ENCODE assay signal across 21 cellular contexts in genomic region chr2:6626406-6627012, GRCh38.
DNase-seq lines count a peak whose midpoint lies in the region; ATAC-seq and TF ChIP-seq lines count a peak whose summit lies in the region.
"Had no signal": no experiment of that assay in that cellular context is flagged by ENCODE, and none has a peak within 500 bp of the region (broad histone marks: within the 10 kb centered on the region; RNA-seq: fewer than 3 reads in every experiment).

No MANE protein-coding gene starts in this region.

- H3K4me1 Mint-ChIP-seq in chondrocyte (ENCODE audit: low read depth): peaks cover 21% of the 10 kb centered on the region
- H3K4me1 Mint-ChIP-seq in nephron progenitor cell: no peaks in the 10 kb centered on the region
- H3K4me1 Mint-ChIP-seq: CD8-positive, alpha-beta memory T cell had no signal

- TF ChIP-seq POLR2A in uterus (IDR thresholded peaks at IDR 0.05): no peak

- H3K4me1 ChIP-seq in RWPE2 (ENCODE audit: insufficient read depth, poor library complexity, severe bottlenecking) (no peaks in the 10 kb centered on the region), uterus (no peaks in the 10 kb centered on the region)

- in situ Hi-C loops in G401 (cut with HindIII; ENCODE audit: low sequenced_read_pairs): no loop called here

- no peaks in the 10 kb centered on the region for H3K36me3 ChIP-seq in RWPE2 (ENCODE audit: low read depth)
- H3K36me3 ChIP-seq in uterus: no peaks in the 10 kb centered on the region

- H3K27ac Mint-ChIP-seq in chondrocyte (ENCODE audit: unreplicated experiment) (peak overlapping the region; percentile 29), nephron progenitor cell (peak overlapping the region; percentile 25)
- H3K27ac Mint-ChIP-seq: CD8-positive, alpha-beta memory T cell; H9 had no signal

- no peaks in the 10 kb centered on the region for H3K9me3 ChIP-seq in RWPE2 (ENCODE audit: severe bottlenecking)
- no peaks in the 10 kb centered on the region for H3K9me3 ChIP-seq in uterus

- no peaks in the 10 kb centered on the region for H3K27me3 ChIP-seq in RWPE2 (ENCODE audit: insufficient read depth, poor library complexity, severe bottlenecking)
- no peaks in the 10 kb centered on the region for H3K27me3 ChIP-seq in uterus

- DNase-seq in EH (ENCODE audit: low read depth): peak; percentile 6
- no peak for DNase-seq in RWPE2 (ENCODE audit: low spot score)
- DNase-seq in chondrocyte (ENCODE audit: low spot score): no peak
- DNase-seq in nephron progenitor cell: no peak
- DNase-seq in G401 (ENCODE audit: low spot score): no peak
- no peak for DNase-seq in uterus
- no peak for DNase-seq in stimulated activated CD4-positive, alpha-beta T cell treated with anti-CD3 and anti-CD28 coated beads, Interleukin-4, amount 100 ng/mL, for 24 hours
- DNase-seq: CD8-positive, alpha-beta memory T cell; H9; KG1; NCI-H1092 treated with DMSO at 0.1 percent for 48 hours; NCI-H1436 treated with DMSO at 0.1 percent for 48 hours; NCI-H2029; NCI-H2227 treated with DMSO at 0.1 percent for 48 hours; NCI-H510A treated with DMSO at 0.1 percent for 48 hours; NCI-H774; NK-92 treated with Interleukin-12 subunit alpha and Interleukin-12 subunit beta, amount 100 ng/mL, for 24 hours had no signal

- H3K27ac ChIP-seq in RWPE2 (ENCODE audit: poor library complexity, severe bottlenecking) (no peak overlapping the region), uterus (no peak overlapping the region)
- H3K27ac ChIP-seq: C4-2B, HL-60 had no signal

- H3K4me3 ChIP-seq in RWPE2 (ENCODE audit: severe bottlenecking) (no peak overlapping the region), uterus (no peak overlapping the region)

- H3K9me3 Mint-ChIP-seq in chondrocyte (ENCODE audit: low read depth): no peaks in the 10 kb centered on the region
- H3K9me3 Mint-ChIP-seq in nephron progenitor cell: no peaks in the 10 kb centered on the region

- H3K36me3 Mint-ChIP-seq in chondrocyte (ENCODE audit: low read depth) (no peaks in the 10 kb centered on the region), nephron progenitor cell (ENCODE audit: low read depth) (no peaks in the 10 kb centered on the region)
- H3K36me3 Mint-ChIP-seq: CD8-positive, alpha-beta memory T cell had no signal

- 0 out of 3 replicates have a peak, but pooled peaks have one; percentile 36 for ATAC-seq in RWPE2 (ENCODE audit: low read depth)
- no peak for ATAC-seq in GM21423 (IDR thresholded peaks at IDR 0.05; ENCODE audit: unreplicated experiment)
- ATAC-seq: Panc1 had no signal

- TF ChIP-seq CTCF in RWPE2 (IDR thresholded peaks at IDR 0.05; ENCODE audit: poor library complexity, severe bottlenecking) (no peak), chondrocyte (IDR thresholded peaks at IDR 0.05) (no peak), nephron progenitor cell (IDR thresholded peaks at IDR 0.05) (no peak), uterus (IDR thresholded peaks at IDR 0.05) (no peak)

- H3K4me3 Mint-ChIP-seq in chondrocyte (ENCODE audit: unreplicated experiment) (no peak overlapping the region), nephron progenitor cell (no peak overlapping the region)
- H3K4me3 Mint-ChIP-seq: CD8-positive, alpha-beta memory T cell; H9 had no signal

- intact Hi-C loops in uterus (cut with DNase I; ENCODE audit: low total_unique reads): no loop called here

- H3K27me3 Mint-ChIP-seq in chondrocyte (ENCODE audit: low read depth) (no peaks in the 10 kb centered on the region), nephron progenitor cell (ENCODE audit: low read depth, poor library complexity) (peaks cover 8% of the 10 kb centered on the region)
